ENCODE assay signal across 24 cellular contexts in the genomic region with DNA sequence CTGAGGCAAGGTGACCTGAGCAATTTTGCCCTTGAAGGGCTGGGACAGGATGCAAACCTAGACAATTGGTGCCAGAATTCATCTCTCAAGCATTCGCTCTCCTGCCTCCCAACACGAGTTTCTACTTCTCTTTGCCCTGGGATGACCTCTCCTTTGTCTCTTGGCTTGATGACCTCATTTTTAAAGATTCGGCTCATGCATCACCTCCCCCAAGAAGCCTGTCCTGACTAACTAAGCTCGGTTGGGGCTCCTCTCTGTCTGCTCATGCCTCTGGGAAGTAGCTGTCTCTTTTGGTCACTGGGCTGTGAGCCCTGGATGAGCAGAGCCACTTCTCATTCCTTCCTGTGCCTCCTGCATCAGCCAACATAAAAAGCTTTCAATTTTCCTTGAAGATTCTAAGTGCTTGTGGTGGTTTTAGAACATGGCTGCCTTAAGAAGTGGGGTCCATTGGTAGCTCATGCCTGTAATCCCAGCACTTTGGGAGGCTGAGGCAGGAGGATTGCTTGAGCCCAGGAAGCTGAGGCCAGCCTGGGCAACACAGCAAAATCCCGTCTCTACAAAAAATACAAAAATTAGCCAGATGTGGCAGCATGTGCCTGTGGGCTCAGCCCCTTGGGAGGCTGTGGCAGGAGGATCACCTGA. TPM values are rescaled to one million over a fixed set of nuclear protein-coding genes. Genes with fewer than 3 reads are reported as not detected.
A peak's percentile ranks its signal among the peaks of the same experiment; 100 is the strongest.
DNase-seq lines count a peak whose midpoint lies in the region; FAIRE-seq and TF ChIP-seq lines count a peak whose summit lies in the region.
"Had no signal": no experiment of that assay in that cellular context is flagged by ENCODE, and none has a peak within 500 bp of the region (broad histone marks: within the 10 kb centered on the region; RNA-seq: fewer than 3 reads in every experiment).

No MANE protein-coding gene starts in this region.

- no peak overlapping the region for H2BK120ac ChIP-seq in neuronal stem cell (ENCODE audit: low read depth, low read length)

- H3K9ac ChIP-seq in neuronal stem cell (ENCODE audit: low read depth, low read length, poor library complexity): no peak overlapping the region

- no peak overlapping the region for H3K4me3 Mint-ChIP-seq in immature natural killer cell
- H3K4me3 Mint-ChIP-seq: activated naive CD8-positive, alpha-beta T cell treated with anti-CD3 and anti-CD28 coated beads, Interleukin-2, amount 10 ng/mL, durations not matched to agents 7 days and 5 days; central memory CD8-positive, alpha-beta T cell had no signal

- H3K79me1 ChIP-seq in neuronal stem cell (ENCODE audit: low read depth, low read length): no peaks in the 10 kb centered on the region

- peak overlapping the region; percentile 28 for H2AFZ ChIP-seq in neuronal stem cell (ENCODE audit: low read length)

- FAIRE-seq in bronchial epithelial cell (lab: Jason Lieb, UNC): no peak

- no peak overlapping the region for H2BK15ac ChIP-seq in neuronal stem cell (ENCODE audit: low read length)

- H2BK12ac ChIP-seq in neuronal stem cell (ENCODE audit: low read length): no peak overlapping the region

- no peaks in the 10 kb centered on the region for H3K9me3 ChIP-seq in MG63
- H3K9me3 ChIP-seq in neuronal stem cell (replicated peaks in 1 of 2; ENCODE audit: control insufficient read depth in 2 of 2, insufficient read depth in 1 of 2, low read depth in 1 of 2, low read length in 2 of 2): peaks cover 3 to 7% of the 10 kb centered on the region in 2 donors
- H3K9me3 ChIP-seq: BE2C, gastrocnemius medialis, HAP-1, neutrophil had no signal

- peak; percentile 63 for DNase-seq in ELF-1 (ENCODE audit: low read depth, low spot score)
- peak; percentile 15 for DNase-seq in MG63
- DNase-seq in bronchial epithelial cell (ENCODE audit: low read depth): peak; percentile 10
- no peak for DNase-seq in neuronal stem cell (ENCODE audit: low spot score)
- DNase-seq in NCI-H1694 (lab: John Stamatoyannopoulos, UW): no peak
- DNase-seq in NOMO-1 (lab: John Stamatoyannopoulos, UW; ENCODE audit: unreplicated experiment in 2 of 2): no peak
- DNase-seq in SKM-1 (lab: John Stamatoyannopoulos, UW; ENCODE audit: unreplicated experiment): no peak
- DNase-seq in immature natural killer cell: no peak
- DNase-seq: activated CD4-positive, alpha-beta T cell treated with anti-CD3 and anti-CD28 coated beads for 48 hours; activated naive CD8-positive, alpha-beta T cell treated with anti-CD3 and anti-CD28 coated beads, Interleukin-2, amount 10 ng/mL, durations not matched to agents 7 days and 5 days; activated T-cell treated with anti-CD3 and anti-CD28 coated beads for 4 hours; BE2C; DMS 273 treated with DMSO at 0.1 percent for 48 hours; gastrocnemius medialis; NCI-H748 treated with DMSO at 0.1 percent for 48 hours; SHP77; sigmoid colon; stimulated activated CD4-positive, alpha-beta T cell treated with anti-CD3 and anti-CD28 coated beads, Interleukin-4, amount 100 ng/mL, for 24 hours; tibial artery had no signal

- H3K4ac ChIP-seq in neuronal stem cell (ENCODE audit: low read length): no peak overlapping the region

- no peak overlapping the region for H3K4me2 ChIP-seq in neuronal stem cell (ENCODE audit: insufficient read depth, low read length, poor library complexity, severe bottlenecking)

- no peaks in the 10 kb centered on the region for H3K4me1 Mint-ChIP-seq in immature natural killer cell
- H3K4me1 Mint-ChIP-seq: activated naive CD8-positive, alpha-beta T cell treated with anti-CD3 and anti-CD28 coated beads, Interleukin-2, amount 10 ng/mL, durations not matched to agents 7 days and 5 days; central memory CD8-positive, alpha-beta T cell had no signal

- no peak overlapping the region for H4K8ac ChIP-seq in neuronal stem cell (ENCODE audit: low read depth, low read length)

- no peak overlapping the region for H2AK5ac ChIP-seq in neuronal stem cell (ENCODE audit: low read depth, low read length)

- H4K91ac ChIP-seq in neuronal stem cell (ENCODE audit: low read depth, low read length, poor library complexity): no peak overlapping the region

- H3K36me3 Mint-ChIP-seq in immature natural killer cell: no peaks in the 10 kb centered on the region
- H3K36me3 Mint-ChIP-seq: activated naive CD8-positive, alpha-beta T cell treated with anti-CD3 and anti-CD28 coated beads, Interleukin-2, amount 10 ng/mL, durations not matched to agents 7 days and 5 days had no signal

- no peak overlapping the region for H2BK5ac ChIP-seq in neuronal stem cell (ENCODE audit: low read length)

- no peak for TF ChIP-seq CTCF in bronchial epithelial cell (IDR thresholded peaks at IDR 0.05; ENCODE audit: insufficient read depth, low read length, severe bottlenecking)

- H3K23ac ChIP-seq in neuronal stem cell (ENCODE audit: low read depth, low read length, poor library complexity): no peak overlapping the region

- peaks cover 3 to 14% (median 9%) of the 10 kb centered on the region in 3 donors for H3K27me3 Mint-ChIP-seq in immature natural killer cell (ENCODE audit: low read depth in 3 of 3)

- peaks cover 0 to 6% of the 10 kb centered on the region in 2 donors for H3K4me1 ChIP-seq in neuronal stem cell (ENCODE audit: control insufficient read depth in 2 of 2, insufficient read depth in 1 of 2, low read depth in 1 of 2, low read length in 2 of 2)
- H3K4me1 ChIP-seq: BE2C, gastrocnemius medialis, HAP-1, sigmoid colon, tibial artery had no signal

- H3K27me3 ChIP-seq in MG63 (no peaks in the 10 kb centered on the region), bronchial epithelial cell (ENCODE audit: control insufficient read depth, insufficient read depth, low read length) (peaks cover 5% of the 10 kb centered on the region), neuronal stem cell (ENCODE audit: control insufficient read depth in 3 of 3, insufficient read depth in 3 of 3, low read depth in 1 of 3, low read length in 3 of 3) (peaks cover 0 to 27% (median 0%) of the 10 kb centered on the region in 3 experiments)
- H3K27me3 ChIP-seq: BE2C had no signal

- H3K27ac Mint-ChIP-seq in immature natural killer cell: no peak overlapping the region
- H3K27ac Mint-ChIP-seq: activated naive CD8-positive, alpha-beta T cell treated with anti-CD3 and anti-CD28 coated beads, Interleukin-2, amount 10 ng/mL, durations not matched to agents 7 days and 5 days had no signal

- H3K36me3 ChIP-seq in MG63 (no peaks in the 10 kb centered on the region), bronchial epithelial cell (ENCODE audit: control insufficient read depth, insufficient read depth, low read length) (no peaks in the 10 kb centered on the region), neuronal stem cell (replicated peaks in 1 of 2; ENCODE audit: control insufficient read depth in 2 of 2, insufficient read depth in 2 of 2, low read length in 2 of 2) (no peaks in the 10 kb centered on the region)
- H3K36me3 ChIP-seq: BE2C, gastrocnemius medialis, HAP-1, neutrophil, sigmoid colon, tibial artery had no signal

- no peak overlapping the region for H3K4me3 ChIP-seq in MG63
- no peak overlapping the region for H3K4me3 ChIP-seq in bronchial epithelial cell (ENCODE audit: low read depth, low read length)
- no peak overlapping the region for H3K4me3 ChIP-seq in neuronal stem cell (ENCODE audit: low read length in 2 of 2)
- H3K4me3 ChIP-seq: gastrocnemius medialis, HAP-1, sigmoid colon, tibial artery had no signal

- peaks cover 0 to 2% (median 0%) of the 10 kb centered on the region in 6 donors for H3K9me3 Mint-ChIP-seq in immature natural killer cell

- H3K27ac ChIP-seq in neuronal stem cell (replicated peaks; ENCODE audit: low read length): no peak overlapping the region
- H3K27ac ChIP-seq: gastrocnemius medialis, HL-60, neutrophil, sigmoid colon, tibial artery had no signal

- no CpG with 5 or more reads among the region's 5 CpGs for WGBS in neuronal stem cell (ENCODE audit: extremely low coverage in 2 of 2, insufficient read length in 2 of 2, insufficient replicate concordance in 1 of 2), 2 donors

- no peak overlapping the region for H3K18ac ChIP-seq in neuronal stem cell (ENCODE audit: low read length)

- H3K14ac ChIP-seq in neuronal stem cell (ENCODE audit: low read length): no peak overlapping the region

RNA-seq across cellular contexts. Expression of gene TCF15, which starts 11.1 kb away (rescaled TPM):
- 0.42 TPM in 1 of 2 replicates, not detected in the other for total RNA-seq in MG63 (2014; rRNA removed; shearing (Covaris generic); ENCODE audit: low replicate concordance)
- not detected in 2 replicates for total RNA-seq in bronchial epithelial cell
- polyA plus RNA-seq in neuronal stem cell (2013, experiment 1 of 2): 2.0 TPM
- polyA plus RNA-seq in neuronal stem cell (2013, experiment 2 of 2): 1.8 TPM
- polyA plus RNA-seq in immature natural killer cell: not detected
- total RNA-seq: activated naive CD8-positive, alpha-beta T cell treated with anti-CD3 and anti-CD28 coated beads, Interleukin-2, amount 10 ng/mL, durations not matched to agents 7 days and 5 days; MCF 10A had no signal

RNA-seq across cellular contexts. Expression of gene SRXN1, which starts 31.8 kb away (rescaled TPM):
- 57.8 and 80.0 TPM in 2 replicates for total RNA-seq in MG63 (2014; rRNA removed; shearing (Covaris generic); ENCODE audit: low replicate concordance)
- total RNA-seq in bronchial epithelial cell: 99.5 and 146 TPM in 2 replicates
- polyA plus RNA-seq in neuronal stem cell (2013, experiment 1 of 2): 10.3 TPM
- 10.4 TPM for polyA plus RNA-seq in neuronal stem cell (2013, experiment 2 of 2)
- polyA plus RNA-seq in immature natural killer cell: 10 to 100 TPM; 23.1 to 44.6 (median 31.0) TPM

RNA-seq across cellular contexts. Expression of gene SCRT2, which starts 54.4 kb away (rescaled TPM):
- total RNA-seq in MG63 (2014; rRNA removed; shearing (Covaris generic); ENCODE audit: low replicate concordance): not detected in 2 replicates
- not detected in 2 replicates for total RNA-seq in bronchial epithelial cell
- 0.06 TPM for polyA plus RNA-seq in neuronal stem cell (2013, experiment 1 of 2)
- 0.04 TPM for polyA plus RNA-seq in neuronal stem cell (2013, experiment 2 of 2)
- polyA plus RNA-seq in immature natural killer cell: not detected
- total RNA-seq: activated naive CD8-positive, alpha-beta T cell treated with anti-CD3 and anti-CD28 coated beads, Interleukin-2, amount 10 ng/mL, durations not matched to agents 7 days and 5 days; gastrocnemius medialis; MCF 10A; sigmoid colon had no signal
- polyA plus RNA-seq: sigmoid colon had no signal

Comparison
In these comparisons a context has a peak if more than half of its experiments do, and no peak if none do; other contexts are left out.
1. DNase-seq: peak in ELF-1 (single experiment), MG63 (single experiment) and bronchial epithelial cell (single experiment); none in neuronal stem cell (single experiment), NCI-H1694 (single experiment), NOMO-1 (0 of 2), SKM-1 (single experiment) and immature natural killer cell (0 of 3).